In the genomic region with DNA sequence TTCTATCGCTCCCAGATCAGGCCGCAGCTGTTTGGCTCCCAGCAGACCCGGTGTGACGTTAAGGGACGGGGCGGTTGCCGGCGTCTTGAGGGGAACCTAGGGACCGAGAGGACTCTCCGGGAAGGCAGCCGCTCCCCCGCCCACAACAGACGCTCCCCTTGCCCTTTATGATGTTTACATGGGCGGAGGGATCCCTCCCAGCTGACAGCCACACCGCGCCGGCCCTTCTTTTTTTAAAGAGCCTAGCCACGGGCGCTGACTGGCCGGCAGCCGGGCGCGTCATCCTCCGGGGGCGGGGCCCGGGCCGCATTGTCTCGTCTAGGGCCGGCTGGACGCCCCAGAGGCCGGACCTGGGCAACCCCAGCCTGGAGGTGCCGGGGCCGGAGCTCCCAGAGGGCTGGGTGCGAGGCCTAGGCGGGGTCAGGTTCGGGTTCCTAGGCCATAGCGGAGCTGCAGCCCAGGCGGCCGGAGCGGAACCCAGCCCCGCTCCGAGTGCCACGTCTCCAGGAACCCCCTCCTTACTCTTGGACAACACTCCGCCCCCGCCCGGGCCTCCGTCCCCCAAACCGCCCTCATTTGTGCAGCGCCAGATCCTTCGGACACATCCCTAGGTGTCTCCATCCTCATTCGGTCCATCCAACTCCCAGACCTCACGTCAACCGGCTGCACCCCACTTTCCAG, we compare ENCODE assay signal across 1 cellular context.
TF ChIP-seq lines count a peak whose summit lies in the region.

TSS of gene PCAT6 (plus strand) at position 340 of the 681 bp plus-strand sequence.

TF ChIP-seq in HepG2, 621 proteins besides CTCF, POLR2A, EP300 and RAD21 (continued from another document):
- TF ChIP-seq, protein P1, sequence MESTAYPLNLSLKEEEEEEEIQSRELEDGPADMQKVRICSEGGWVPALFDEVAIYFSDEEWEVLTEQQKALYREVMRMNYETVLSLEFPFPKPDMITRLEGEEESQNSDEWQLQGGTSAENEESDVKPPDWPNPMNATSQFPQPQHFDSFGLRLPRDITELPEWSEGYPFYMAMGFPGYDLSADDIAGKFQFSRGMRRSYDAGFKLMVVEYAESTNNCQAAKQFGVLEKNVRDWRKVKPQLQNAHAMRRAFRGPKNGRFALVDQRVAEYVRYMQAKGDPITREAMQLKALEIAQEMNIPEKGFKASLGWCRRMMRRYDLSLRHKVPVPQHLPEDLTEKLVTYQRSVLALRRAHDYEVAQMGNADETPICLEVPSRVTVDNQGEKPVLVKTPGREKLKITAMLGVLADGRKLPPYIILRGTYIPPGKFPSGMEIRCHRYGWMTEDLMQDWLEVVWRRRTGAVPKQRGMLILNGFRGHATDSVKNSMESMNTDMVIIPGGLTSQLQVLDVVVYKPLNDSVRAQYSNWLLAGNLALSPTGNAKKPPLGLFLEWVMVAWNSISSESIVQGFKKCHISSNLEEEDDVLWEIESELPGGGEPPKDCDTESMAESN (CRISPR knock-in tag; conservative IDR thresholded peaks at IDR 0.05) = peak; percentile 55; the same call in 1 of the 2 replicates
- peak; percentile 81; the same call in 1 of the 2 replicates for TF ChIP-seq MEIS1 (CRISPR knock-in tag; IDR thresholded peaks at IDR 0.05; ENCODE audit: borderline replicate concordance)
- TF ChIP-seq ERF (CRISPR knock-in tag; IDR thresholded peaks at IDR 0.05) = peak; percentile 38; the same call in 1 of the 2 replicates
- TF ChIP-seq ZNF598 (CRISPR knock-in tag; IDR thresholded peaks at IDR 0.05; ENCODE audit: borderline replicate concordance) = no peak
- TF ChIP-seq PAF1 (CRISPR knock-in tag; IDR thresholded peaks at IDR 0.05) = no peak
- peak; percentile 54; the same call in 1 of the 2 replicates for TF ChIP-seq ZNF788 (CRISPR knock-in tag; IDR thresholded peaks at IDR 0.05; ENCODE audit: borderline replicate concordance)
- TF ChIP-seq ZEB1 (IDR thresholded peaks at IDR 0.05; ENCODE audit: insufficient replicate concordance, low read depth) = peak; percentile 54
- TF ChIP-seq MXD1 (CRISPR knock-in tag; IDR thresholded peaks at IDR 0.05) = no peak; the same call in 1 of the 2 replicates
- TF ChIP-seq TGIF2 (CRISPR knock-in tag; IDR thresholded peaks at IDR 0.05) = peak; percentile 99
